8 cellular contexts compared by ENCODE assay signal in genomic region chr19:39445258-39446071, GRCh38. TPM values are rescaled to one million over a fixed set of nuclear protein-coding genes. Genes with fewer than 3 reads are reported as not detected.
DNase-seq lines count a peak whose midpoint lies in the region; ATAC-seq and TF ChIP-seq lines count a peak whose summit lies in the region.

Gene SUPT5H (plus strand): TSS chr19:39445582. CDS start chr19:39445891, 309 bp downstream.

- H3K4me3 Mint-ChIP-seq in CD14-positive monocyte: peak within 1 kb of the TSS; percentile 97 to 98
- peak within 1 kb of the TSS; percentile 98 for H3K4me3 Mint-ChIP-seq in activated CD4-positive, alpha-beta memory T cell treated with anti-CD3 and anti-CD28 coated beads for 36 hours

- TF ChIP-seq CTCF in CD14-positive monocyte (IDR thresholded peaks at IDR 0.05) (no peak), lower leg skin (IDR thresholded peaks at IDR 0.05) (no peak)

- peaks cover 16 to 23% of the 10 kb centered on the region in 2 donors for H3K36me3 Mint-ChIP-seq in CD14-positive monocyte
- H3K36me3 Mint-ChIP-seq in activated CD4-positive, alpha-beta memory T cell treated with anti-CD3 and anti-CD28 coated beads for 36 hours: peaks cover 40% of the 10 kb centered on the region

- ATAC-seq in GM19438 (IDR thresholded peaks at IDR 0.05; ENCODE audit: low read depth, unreplicated experiment) (peak; percentile 71), HG03575 (IDR thresholded peaks at IDR 0.05; ENCODE audit: extremely low read depth, insufficient number of reproducible peaks, low FRiP score, unreplicated experiment) (peak; percentile 51)

- DNase-seq in CD14-positive monocyte (ENCODE audit: low spot score) (peak; percentile 98), NCI-H82 treated with DMSO at 0.1 percent for 48 hours (lab: John Stamatoyannopoulos, UW; ENCODE audit: unreplicated experiment) (peak; percentile 94), lower leg skin (ENCODE audit: low spot score in 2 of 2) (peak; percentile 96 to 99)
- peak; percentile 99 for DNase-seq in activated CD4-positive, alpha-beta memory T cell treated with anti-CD3 and anti-CD28 coated beads for 36 hours
- DNase-seq in stimulated activated CD4-positive, alpha-beta T cell treated with anti-CD3 and anti-CD28 coated beads, Interleukin-4, amount 100 ng/mL, for 48 hours (ENCODE audit: low read depth in 2 of 2): peak; percentile 92 to 96

- CTCF ChIA-PET in activated CD4-positive, alpha-beta memory T cell treated with anti-CD3 and anti-CD28 coated beads for 36 hours (lab: Charles Lee): interaction anchor here (0.6 to 2.0 kb wide), 6 partner anchors 10 to 107 kb away, joined by 3 to 8 read pairs (median 3); partner anchors contain the start of genes PLEKHG2 and RPS16

- POLR2A ChIA-PET in activated CD4-positive, alpha-beta memory T cell treated with anti-CD3 and anti-CD28 coated beads for 36 hours (lab: Charles Lee): interaction anchor here (0.7 to 6.1 kb wide), 10 partner anchors 10 to 101 kb away, joined by 3 to 117 read pairs (median 4); partner anchors contain the start of gene RPS16

- H3K9me3 ChIP-seq in duodenal mucosa (ENCODE audit: control insufficient read depth in 1 of 2, low read length in 2 of 2): no peaks in the 10 kb centered on the region

- H3K27me3 Mint-ChIP-seq in CD14-positive monocyte (ENCODE audit: low read depth in 3 of 3): peaks cover 0 to 5% (median 3%) of the 10 kb centered on the region in 3 donors
- no peaks in the 10 kb centered on the region for H3K27me3 Mint-ChIP-seq in activated CD4-positive, alpha-beta memory T cell treated with anti-CD3 and anti-CD28 coated beads for 36 hours

- peaks cover 3 to 10% of the 10 kb centered on the region in 2 donors for H3K36me3 ChIP-seq in duodenal mucosa (ENCODE audit: control insufficient read depth in 1 of 2, insufficient read depth in 2 of 2, low read length in 2 of 2)

- peaks cover 51% of the 10 kb centered on the region for H3K4me1 Mint-ChIP-seq in CD14-positive monocyte
- H3K4me1 Mint-ChIP-seq in activated CD4-positive, alpha-beta memory T cell treated with anti-CD3 and anti-CD28 coated beads for 36 hours (ENCODE audit: low read depth): peaks cover 47% of the 10 kb centered on the region

- H3K27me3 ChIP-seq in duodenal mucosa (ENCODE audit: control insufficient read depth in 1 of 2, insufficient read depth in 2 of 2, low read length in 2 of 2): no peaks in the 10 kb centered on the region

- peak within 1 kb of the TSS; percentile 89 to 100 (median 99) for H3K27ac Mint-ChIP-seq in CD14-positive monocyte
- peak within 1 kb of the TSS; percentile 99 for H3K27ac Mint-ChIP-seq in activated CD4-positive, alpha-beta memory T cell treated with anti-CD3 and anti-CD28 coated beads for 36 hours

- peak within 1 kb of the TSS; percentile 92 for H3K27ac ChIP-seq in duodenal mucosa (ENCODE audit: low read depth, low read length)

- intact Hi-C loops in CD14-positive monocyte (cut with micrococcal nuclease): loop anchor here (2.0 to 10.0 kb wide), 3 partner anchors 57 to 92 kb away; partner anchors contain the start of gene EID2B (in 1 of the 2)
- intact Hi-C loops in activated CD4-positive, alpha-beta memory T cell treated with anti-CD3 and anti-CD28 coated beads for 36 hours (cut with micrococcal nuclease): loop anchor here (1.0 to 2.0 kb wide), 7 partner anchors 9 to 233 kb away; partner anchors contain the start of genes MED29, PAF1, PLEKHG2 and TIMM50
- intact Hi-C loops in lower leg skin (cut with DNase I; ENCODE audit: low total_unique reads): loop anchor here (10.0 kb wide), 1 partner anchor 89 kb away; the partner anchor contains the start of gene EID2B

- H3K4me3 ChIP-seq in duodenal mucosa (ENCODE audit: low read depth in 1 of 2, low read length in 2 of 2) (peak within 1 kb of the TSS; percentile 98 to 100), lower leg skin (ENCODE audit: low read depth, poor library complexity, severe bottlenecking) (peak within 1 kb of the TSS; percentile 96)

- WGBS in lower leg skin, 2 donors: 0 to 1% methylated on average over 62 to 65 of the region's 65 CpGs

- peak within 1 kb of the TSS; percentile 97 to 99 for H3K9ac ChIP-seq in duodenal mucosa (ENCODE audit: low read depth in 1 of 2, low read length in 2 of 2)

- peak in 1 of 2 donors; percentile 61 for TF ChIP-seq POLR2A in lower leg skin (IDR thresholded peaks at IDR 0.05)

- peaks cover 0 to 3% (median 0%) of the 10 kb centered on the region in 7 donors for H3K9me3 Mint-ChIP-seq in CD14-positive monocyte
- H3K9me3 Mint-ChIP-seq in activated CD4-positive, alpha-beta memory T cell treated with anti-CD3 and anti-CD28 coated beads for 36 hours: no peaks in the 10 kb centered on the region

- H3K4me1 ChIP-seq in duodenal mucosa (ENCODE audit: control insufficient read depth in 1 of 2, insufficient read depth in 2 of 2, low read length in 2 of 2): peaks cover 32 to 40% of the 10 kb centered on the region in 2 donors

RNA-seq across cellular contexts. Expression of gene SUPT5H, which starts in this region (rescaled TPM):
- 10 to 100 TPM; 43.6 to 50.7 TPM for polyA plus RNA-seq in CD14-positive monocyte
- 100 to 1,000 TPM; 180 to 183 TPM for total RNA-seq in activated CD4-positive, alpha-beta memory T cell treated with anti-CD3 and anti-CD28 coated beads for 36 hours
- total RNA-seq in lower leg skin: 100 to 1,000 TPM in 1 of 4 donors, 10 to 100 TPM in 3; 70.0 to 102 (median 77.3) TPM

Comparison
In these comparisons a context has a peak if more than half of its experiments do, and no peak if none do; other contexts are left out.
1. Peak in every context shown above with its lines: DNase-seq, ATAC-seq, H3K4me3 ChIP-seq and H3K27ac ChIP-seq.